Comparison of ENCODE assay signal across 19 cellular contexts in genomic region chr13:38868870-38869269, GRCh38.
"Had no signal": no experiment of that assay in that cellular context is flagged by ENCODE, and none has a peak within 500 bp of the region (broad histone marks: within the 10 kb centered on the region; RNA-seq: fewer than 3 reads in every experiment).

No MANE protein-coding gene starts in this region.

- H3K4me1 Mint-ChIP-seq: natural killer cell; stimulated activated naive CD8-positive, alpha-beta T cell treated with anti-CD3 and anti-CD28 coated beads, Interleukin-15, amount 100 ng/mL, for 72 hours had no signal

- H3K27ac Mint-ChIP-seq: natural killer cell; neural progenitor cell; stimulated activated naive B cell treated with anti-CD40 and anti-IgM and Interleukin-4, amounts not matched to agents 10 μg/mL and 1 μg/mL and 100 μg/mL, for 72 hours; stimulated activated naive CD8-positive, alpha-beta T cell treated with anti-CD3 and anti-CD28 coated beads, Interleukin-15, amount 100 ng/mL, for 72 hours had no signal

- H3K4me3 Mint-ChIP-seq: natural killer cell; neural progenitor cell; stimulated activated naive B cell treated with anti-CD40 and anti-IgM and Interleukin-4, amounts not matched to agents 10 μg/mL and 1 μg/mL and 100 μg/mL, for 72 hours; stimulated activated naive CD8-positive, alpha-beta T cell treated with anti-CD3 and anti-CD28 coated beads, Interleukin-15, amount 100 ng/mL, for 72 hours had no signal

- ATAC-seq: esophagus mucosa; heart left ventricle; natural killer cell; psoas muscle; sciatic nerve; stimulated activated naive B cell treated with anti-CD40 and anti-IgM and Interleukin-4, amounts not matched to agents 10 μg/mL and 1 μg/mL and 100 μg/mL, for 72 hours; stimulated activated naive CD8-positive, alpha-beta T cell treated with anti-CD3 and anti-CD28 coated beads, Interleukin-15, amount 100 ng/mL, for 72 hours; upper lobe of right lung had no signal

- H3K36me3 Mint-ChIP-seq: neural progenitor cell; stimulated activated naive B cell treated with anti-CD40 and anti-IgM and Interleukin-4, amounts not matched to agents 10 μg/mL and 1 μg/mL and 100 μg/mL, for 72 hours had no signal

- H3K27me3 Mint-ChIP-seq: stimulated activated naive B cell treated with anti-CD40 and anti-IgM and Interleukin-4, amounts not matched to agents 10 μg/mL and 1 μg/mL and 100 μg/mL, for 72 hours had no signal

- DNase-seq: effector memory CD4-positive, alpha-beta T cell; heart left ventricle; hippocampal formation; kidney glomerular epithelial cell; natural killer cell; nucleus accumbens; psoas muscle; retina; spleen; stimulated activated CD4-positive, alpha-beta T cell treated with anti-CD3 and anti-CD28 coated beads, Interleukin-15, amount 100 ng/mL, for 24 hours; stimulated activated CD4-positive, alpha-beta T cell treated with anti-CD3 and anti-CD28 coated beads, Interleukin-1b, Interleukin-23, amount 100 ng/mL, for 48 hours; stimulated activated CD4-positive, alpha-beta T cell treated with anti-CD3 and anti-CD28 coated beads, Interleukin-4, amount 100 ng/mL, for 24 hours; stimulated activated naive B cell treated with anti-CD40 and anti-IgM and Interleukin-4, amounts not matched to agents 10 μg/mL and 1 μg/mL and 100 μg/mL, for 72 hours; stimulated activated naive CD8-positive, alpha-beta T cell treated with anti-CD3 and anti-CD28 coated beads, Interleukin-15, amount 100 ng/mL, for 72 hours; testis; upper lobe of right lung had no signal

- H3K9me3 Mint-ChIP-seq: neural progenitor cell; stimulated activated naive B cell treated with anti-CD40 and anti-IgM and Interleukin-4, amounts not matched to agents 10 μg/mL and 1 μg/mL and 100 μg/mL, for 72 hours; stimulated activated naive CD8-positive, alpha-beta T cell treated with anti-CD3 and anti-CD28 coated beads, Interleukin-15, amount 100 ng/mL, for 72 hours had no signal
